Comparison of ENCODE assay signal across 17 cellular contexts in genomic region chr18:45348974-45349373, GRCh38.
DNase-seq lines count a peak whose midpoint lies in the region; ATAC-seq and TF ChIP-seq lines count a peak whose summit lies in the region.
"Had no signal": no experiment of that assay in that cellular context is flagged by ENCODE, and none has a peak within 500 bp of the region (broad histone marks: within the 10 kb centered on the region; RNA-seq: fewer than 3 reads in every experiment).

No MANE protein-coding gene starts in this region.

- H3K4me1 ChIP-seq in hepatocyte (ENCODE audit: insufficient read depth), result no peaks in the 10 kb centered on the region
- H3K4me1 ChIP-seq: BLaER1, HAP-1 had no signal

- H4K20me1 ChIP-seq in hepatocyte (ENCODE audit: insufficient read depth, poor library complexity, severe bottlenecking), result no peaks in the 10 kb centered on the region
- H4K20me1 ChIP-seq: BLaER1 had no signal

- H3K4me3 ChIP-seq in hepatocyte, result no peak overlapping the region
- H3K4me3 ChIP-seq: BLaER1, GM12878, GM23248, HAP-1 had no signal

- intact Hi-C loops in Right ventricle myocardium superior (cut with DNase I) (no loop called here), cardiac septum (cut with DNase I) (no loop called here), left ventricle myocardium superior (cut with micrococcal nuclease) (no loop called here), sciatic nerve (cut with DNase I) (no loop called here)

- TF ChIP-seq CTCF in hepatocyte (IDR thresholded peaks at IDR 0.05; ENCODE audit: poor library complexity), result no peak

- H3K27me3 ChIP-seq in hepatocyte, result no peaks in the 10 kb centered on the region
- H3K27me3 ChIP-seq: BLaER1 had no signal

- ATAC-seq in Right ventricle myocardium superior (ENCODE audit: poor library complexity) (peak; percentile 81), left ventricle myocardium superior (peak; percentile 88), sciatic nerve (peak; percentile 77), GM19023 (IDR thresholded peaks at IDR 0.05; ENCODE audit: unreplicated experiment) (no peak), GM18502 (IDR thresholded peaks at IDR 0.05; ENCODE audit: poor library complexity, unreplicated experiment) (no peak)
- ATAC-seq: GM12878 had no signal

- H3K79me2 ChIP-seq in hepatocyte, result no peaks in the 10 kb centered on the region

- no peak overlapping the region for H3K4me2 ChIP-seq in hepatocyte
- H3K4me2 ChIP-seq: BLaER1 had no signal

- no peaks in the 10 kb centered on the region for H3K9me2 ChIP-seq in hepatocyte (replicated peaks; ENCODE audit: insufficient read depth)

- no peak overlapping the region for H2AFZ ChIP-seq in hepatocyte
- H2AFZ ChIP-seq: GM23248 had no signal

- H3K27ac ChIP-seq in hepatocyte, result no peak overlapping the region
- H3K27ac ChIP-seq: BLaER1, GM23248, HL-60 had no signal

- WGBS in hepatocyte (ENCODE audit: low lambda C conversion rate, missing lambda C conversion rate), result 77% methylated on average over 6 of the region's 6 CpGs

- H3K36me3 ChIP-seq in hepatocyte (replicated peaks; ENCODE audit: insufficient read depth, low read depth), result no peaks in the 10 kb centered on the region
- H3K36me3 ChIP-seq: BLaER1, HAP-1 had no signal

- no peaks in the 10 kb centered on the region for H3K9me3 ChIP-seq in hepatocyte (ENCODE audit: low read depth)
- H3K9me3 ChIP-seq: BLaER1, HAP-1 had no signal

- no peak for DNase-seq in Right ventricle myocardium superior
- DNase-seq in cardiac septum (ENCODE audit: low spot score), result no peak
- DNase-seq in left ventricle myocardium superior, result no peak
- DNase-seq in sciatic nerve (ENCODE audit: low spot score), result no peak
- no peak for DNase-seq in hepatocyte (ENCODE audit: low spot score)
- DNase-seq in GF-D8 (lab: John Stamatoyannopoulos, UW), result no peak
- DNase-seq: 8988T; Calu3; CD4-positive, alpha-beta memory T cell; DMS79 treated with DMSO at 0.1 percent for 48 hours; GM23248 had no signal

Comparison
In these comparisons a context has a peak if more than half of its experiments do, and no peak if none do; other contexts are left out.
1. ATAC-seq: peak in Right ventricle myocardium superior (single experiment), left ventricle myocardium superior (single experiment) and sciatic nerve (single experiment); none in GM19023 (single experiment) and GM18502 (single experiment).